18 cellular contexts compared by ENCODE assay signal in the genomic region with DNA sequence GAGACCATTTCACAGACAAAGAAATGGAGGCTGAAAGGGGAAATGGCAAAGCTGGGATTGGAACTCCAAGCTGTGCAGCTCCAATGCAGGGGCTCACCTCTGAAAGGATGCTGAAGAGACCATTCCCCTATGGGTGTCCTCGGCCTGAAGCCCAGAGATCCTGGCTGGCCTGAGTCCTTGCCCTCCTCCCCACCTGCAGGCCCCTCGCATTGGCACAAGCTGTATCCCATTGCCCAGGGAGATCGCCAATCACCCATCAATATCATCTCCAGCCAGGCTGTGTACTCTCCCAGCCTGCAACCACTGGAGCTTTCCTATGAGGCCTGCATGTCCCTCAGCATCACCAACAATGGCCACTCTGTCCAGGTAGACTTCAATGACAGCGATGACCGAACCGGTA. TPM values are rescaled to one million over a fixed set of nuclear protein-coding genes. Genes with fewer than 3 reads are reported as not detected.
DNase-seq lines count a peak whose midpoint lies in the region; ATAC-seq, FAIRE-seq and TF ChIP-seq lines count a peak whose summit lies in the region.
"Had no signal": no experiment of that assay in that cellular context is flagged by ENCODE, and none has a peak within 500 bp of the region (broad histone marks: within the 10 kb centered on the region; RNA-seq: fewer than 3 reads in every experiment).

No MANE protein-coding gene starts in this region.

- H3K4me1 ChIP-seq in BLaER1 (peaks cover 43% of the 10 kb centered on the region), H1 (replicated peaks in 1 of 4; ENCODE audit: control insufficient read depth in 3 of 4, insufficient read depth in 4 of 4, low read length in 3 of 4) (peaks cover 0 to 2% (median 0%) of the 10 kb centered on the region in 4 experiments; a peak in 3 of 7 replicates)

- no peak overlapping the region for H2AFZ ChIP-seq in H1 (ENCODE audit: low read length)
- H2AFZ ChIP-seq: GM23338 had no signal

- H3K36me3 ChIP-seq in BLaER1, result no peaks in the 10 kb centered on the region
- H3K36me3 ChIP-seq in H1 (ENCODE audit: control insufficient read depth in 2 of 4, insufficient read depth in 4 of 4, low read length in 3 of 4), result no peaks in the 10 kb centered on the region

- H2AK5ac ChIP-seq in H1 (ENCODE audit: low read depth, low read length), result 0 out of 2 replicates have a peak overlapping the region, but pooled peaks have one; percentile 4

- H4K20me1 ChIP-seq in BLaER1 (no peaks in the 10 kb centered on the region), H1 (replicated peaks in 1 of 2; ENCODE audit: control insufficient read depth in 1 of 2, insufficient read depth in 2 of 2, low read length in 2 of 2) (peaks cover 0 to 3% of the 10 kb centered on the region in 2 experiments)

- no peak overlapping the region for H3K4me3 ChIP-seq in BLaER1
- no peak overlapping the region for H3K4me3 ChIP-seq in H1 (ENCODE audit: extremely low read depth in 1 of 4, insufficient read depth in 2 of 4, low read depth in 3 of 4, low read length in 4 of 4)
- H3K4me3 ChIP-seq: GM12878, GM23338 had no signal

- no peak overlapping the region for H2BK12ac ChIP-seq in H1 (ENCODE audit: low read depth, low read length)

- TF ChIP-seq CTCF in H1 (IDR thresholded peaks at IDR 0.05; ENCODE audit: control extremely low read depth in 1 of 3, insufficient read depth in 1 of 3, low read depth in 1 of 3, low read length in 3 of 3), result no peak

- H3K23me2 ChIP-seq in H1 (ENCODE audit: low read depth, low read length), result peaks cover 12% of the 10 kb centered on the region

- H3K9me3 ChIP-seq in BLaER1 (no peaks in the 10 kb centered on the region), H1 (ENCODE audit: insufficient read depth in 2 of 2, low read depth in 1 of 2, low read length in 1 of 2) (no peaks in the 10 kb centered on the region)

- peaks cover 44% of the 10 kb centered on the region for H3K27me3 ChIP-seq in BLaER1
- peaks cover 14 to 45% (median 36%) of the 10 kb centered on the region in 4 experiments for H3K27me3 ChIP-seq in H1 (replicated peaks in 1 of 4; ENCODE audit: control insufficient read depth in 3 of 4, extremely low read depth in 1 of 4, insufficient read depth in 3 of 4, low read length in 3 of 4)

- no peak for TF ChIP-seq RAD21 in H1 (IDR thresholded peaks at IDR 0.05 in 1 of 2, conservative IDR thresholded peaks at IDR 0.05 in 1 of 2; ENCODE audit: low read depth in 2 of 2, low read length in 2 of 2)

- 94% methylated on average over 6 of the region's 6 CpGs; no CpG with 5 or more reads in 1 of the 2 experiments for WGBS in H1 (ENCODE audit: extremely low coverage in 1 of 2, insufficient coverage in 1 of 2, insufficient read length in 1 of 2, insufficient replicate concordance in 2 of 2, low coverage in 1 of 2, low lambda C conversion rate in 2 of 2, missing lambda C conversion rate in 1 of 2), 2 experiments

- peak overlapping the region; percentile 82 for H3K4me2 ChIP-seq in BLaER1
- no peak overlapping the region for H3K4me2 ChIP-seq in H1 (ENCODE audit: insufficient read depth in 1 of 2, low read depth in 2 of 2, low read length in 2 of 2)
- H3K4me2 ChIP-seq: GM23338 had no signal

- H3K14ac ChIP-seq in H1 (ENCODE audit: insufficient read length), result no peak overlapping the region

- no peak for ATAC-seq in activated CD4-positive, CD25-positive, alpha-beta regulatory T cell treated with anti-CD3 and anti-CD28 coated beads, Interleukin-2, amount 50 U/mL, for 24 hours
- ATAC-seq in HG02763 (IDR thresholded peaks at IDR 0.05; ENCODE audit: unreplicated experiment), result no peak
- ATAC-seq: GM23338 had no signal

- no peaks in the 10 kb centered on the region for H3K79me1 ChIP-seq in H1 (ENCODE audit: low read depth, low read length)

- no peak for TF ChIP-seq EP300 in H1 (IDR thresholded peaks at IDR 0.05; ENCODE audit: borderline replicate concordance in 1 of 2, low read depth in 2 of 2, low read length in 2 of 2)

- H2BK15ac ChIP-seq in H1 (ENCODE audit: low read length), result no peak overlapping the region

- no peak overlapping the region for H4K8ac ChIP-seq in H1 (ENCODE audit: extremely low read depth, insufficient read depth, low read length)

- TF ChIP-seq POLR2A in H1 (IDR thresholded peaks at IDR 0.05; ENCODE audit: control extremely low read depth in 1 of 2, low read depth in 2 of 2, low read length in 2 of 2), result no peak

- no peak overlapping the region for H3K18ac ChIP-seq in H1 (ENCODE audit: extremely low read depth, low read length)

- H3K56ac ChIP-seq in H1 (replicated peaks; ENCODE audit: insufficient read length, low read depth, low read length), result no peak overlapping the region

- no peak overlapping the region for H2BK5ac ChIP-seq in H1 (ENCODE audit: low read depth, low read length)

- H3K4ac ChIP-seq in H1 (replicated peaks; ENCODE audit: insufficient read length, low read depth, low read length), result no peak overlapping the region

- no peak for FAIRE-seq in H1 (lab: Jason Lieb, UNC)
- FAIRE-seq: GM12878, GM18507 had no signal

- no peak overlapping the region for H3K23ac ChIP-seq in H1 (ENCODE audit: insufficient read length)

- POLR2A ChIA-PET in H1 (lab: Charles Lee; ENCODE audit: partially characterized antibody), result interaction anchor here (1.1 to 1.4 kb wide), 3 partner anchors 9 to 31 kb away, joined by 3 read pairs; no protein-coding TSS in a partner anchor

- H3K27ac ChIP-seq in BLaER1 (no peak overlapping the region), H1 (ENCODE audit: low read depth, low read length) (no peak overlapping the region), temporal lobe (ENCODE audit: low read depth, low read length) (peak overlapping the region; percentile 7)
- H3K27ac ChIP-seq: 22Rv1 had no signal

- H3K79me2 ChIP-seq in H1 (ENCODE audit: control insufficient read depth in 1 of 2, insufficient read depth in 2 of 2, low read length in 2 of 2), result no peaks in the 10 kb centered on the region

- DNase-seq in activated CD4-positive, CD25-positive, alpha-beta regulatory T cell treated with anti-CD3 and anti-CD28 coated beads, Interleukin-2, amount 50 U/mL, for 72 hours, result peak; percentile 16
- DNase-seq in H1 (ENCODE audit: low read depth in 1 of 2, low spot score in 2 of 2) (no peak), GF-D8 (lab: John Stamatoyannopoulos, UW) (no peak)
- DNase-seq: CD4-positive, CD25-positive, alpha-beta regulatory T cell; H9 had no signal

- H2BK120ac ChIP-seq in H1 (replicated peaks; ENCODE audit: low read depth, low read length), result no peak overlapping the region

- no peak overlapping the region for H4K5ac ChIP-seq in H1 (ENCODE audit: insufficient read length, low read depth, low read length)

- CTCF ChIA-PET in H1 (lab: Charles Lee; ENCODE audit: partially characterized antibody), result interaction anchor here (0.6 to 13.4 kb wide), 7 partner anchors 13 to 84 kb away, joined by 3 to 162 read pairs (median 4); a partner anchor contains a TSS

- no peak overlapping the region for H2BK20ac ChIP-seq in H1 (ENCODE audit: low read length)

- H4K91ac ChIP-seq in H1 (replicated peaks; ENCODE audit: insufficient read length, low read length), result no peak overlapping the region

- no peak overlapping the region for H3K9ac ChIP-seq in BLaER1
- no peak overlapping the region for H3K9ac ChIP-seq in H1 (replicated peaks in 1 of 4; ENCODE audit: extremely low read depth in 1 of 4, low read depth in 3 of 4, low read length in 3 of 4)

TF ChIP-seq in H1, 55 proteins besides CTCF, POLR2A, EP300 and RAD21 (continues in another document):
- TF ChIP-seq RFX5 (IDR thresholded peaks at IDR 0.05; ENCODE audit: borderline replicate concordance, low read depth, low read length), result no peak
- TF ChIP-seq CHD2 (IDR thresholded peaks at IDR 0.05; ENCODE audit: low read length), result no peak

RNA-seq across cellular contexts. Expression of a gene that starts 2.6 kb away (rescaled TPM):
- total RNA-seq in H1 (2021; fragmentation: NEBNext Ultra II Directional; extraction: Animal tissue kit (Norgen Biotek cat#: 25700)), result 1.7 and 1.8 TPM in 2 replicates
- polyA plus RNA-seq in H1 (2011; rRNA removed), result 2.7 and 4.7 TPM in 2 replicates
- polyA plus RNA-seq in H1 (2011; cell fraction: cytosol; rRNA removed), result 3.2 TPM
- 3.4 TPM for polyA plus RNA-seq in H1 (2011; cell fraction: nucleus; rRNA removed)
- polyA plus RNA-seq in H1 (2012, experiment 1 of 2), result 0.81 to 2.5 TPM (median 2.0 TPM) in 4 replicates
- polyA plus RNA-seq in H1 (2012, experiment 2 of 2), result 2.0 TPM
- 1.6 TPM for polyA plus RNA-seq in H1 (2013, experiment 1 of 2)
- 1.4 TPM for polyA plus RNA-seq in H1 (2013, experiment 2 of 2)
- 2.0 and 2.6 TPM in 2 replicates for polyA minus RNA-seq in H1 (2011; rRNA and poly(A)+ RNA removed)
- polyA minus RNA-seq in H1 (2011; cell fraction: cytosol; rRNA and poly(A)+ RNA removed), result 1.5 TPM
- 1.00 TPM for polyA minus RNA-seq in H1 (2011; cell fraction: nucleus; rRNA and poly(A)+ RNA removed)
- not detected for total RNA-seq in temporal lobe
- total RNA-seq: A673; CD4-positive, CD25-positive, alpha-beta regulatory T cell; Daoy; GM12878; HT-29 had no signal
- polyA plus RNA-seq: BJ; CD4-positive, CD25-positive, alpha-beta regulatory T cell; IgD-negative memory B cell had no signal

RNA-seq across cellular contexts. Expression of a gene that starts 16.1 kb away (rescaled TPM):
- total RNA-seq in H1 (2021; fragmentation: NEBNext Ultra II Directional; extraction: Animal tissue kit (Norgen Biotek cat#: 25700)), result 145 and 155 TPM in 2 replicates
- polyA plus RNA-seq in H1 (2011; rRNA removed), result 30.3 and 66.6 TPM in 2 replicates
- 89.8 TPM for polyA plus RNA-seq in H1 (2011; cell fraction: cytosol; rRNA removed)
- 18.4 TPM for polyA plus RNA-seq in H1 (2011; cell fraction: nucleus; rRNA removed)
- polyA plus RNA-seq in H1 (2012, experiment 1 of 2), result 82.6 to 180 TPM (median 91.9 TPM) in 4 replicates
- 11.6 TPM for polyA plus RNA-seq in H1 (2012, experiment 2 of 2)
- polyA plus RNA-seq in H1 (2013, experiment 1 of 2), result 195 TPM
- polyA plus RNA-seq in H1 (2013, experiment 2 of 2), result 199 TPM
- polyA minus RNA-seq in H1 (2011; rRNA and poly(A)+ RNA removed), result 34.3 and 62.0 TPM in 2 replicates
- polyA minus RNA-seq in H1 (2011; cell fraction: cytosol; rRNA and poly(A)+ RNA removed), result 31.3 TPM
- polyA minus RNA-seq in H1 (2011; cell fraction: nucleus; rRNA and poly(A)+ RNA removed), result 54.2 TPM
- 80.4 TPM for total RNA-seq in temporal lobe

RNA-seq across cellular contexts. Expression of a gene that starts 33.5 kb away (rescaled TPM):
- 36.0 and 36.5 TPM in 2 replicates for total RNA-seq in H1 (2021; fragmentation: NEBNext Ultra II Directional; extraction: Animal tissue kit (Norgen Biotek cat#: 25700))
- 10.1 and 11.7 TPM in 2 replicates for polyA plus RNA-seq in H1 (2011; rRNA removed)
- 15.6 TPM for polyA plus RNA-seq in H1 (2011; cell fraction: cytosol; rRNA removed)
- polyA plus RNA-seq in H1 (2011; cell fraction: nucleus; rRNA removed), result 20.5 TPM
- 10.6 to 16.3 TPM (median 15.7 TPM) in 4 replicates for polyA plus RNA-seq in H1 (2012, experiment 1 of 2)
- polyA plus RNA-seq in H1 (2012, experiment 2 of 2), result 14.4 TPM
- 13.5 TPM for polyA plus RNA-seq in H1 (2013, experiment 1 of 2)
- polyA plus RNA-seq in H1 (2013, experiment 2 of 2), result 12.7 TPM
- polyA minus RNA-seq in H1 (2011; rRNA and poly(A)+ RNA removed), result 97.6 and 123 TPM in 2 replicates
- 19.5 TPM for polyA minus RNA-seq in H1 (2011; cell fraction: cytosol; rRNA and poly(A)+ RNA removed)
- polyA minus RNA-seq in H1 (2011; cell fraction: nucleus; rRNA and poly(A)+ RNA removed), result 28.7 TPM
- total RNA-seq in temporal lobe, result 12.3 TPM

RNA-seq across cellular contexts. Expression of a gene that starts 45.4 kb away (rescaled TPM):
- total RNA-seq in H1 (2021; fragmentation: NEBNext Ultra II Directional; extraction: Animal tissue kit (Norgen Biotek cat#: 25700)), result not detected in 2 replicates
- polyA plus RNA-seq in H1 (2011; rRNA removed), result not detected in 2 replicates
- polyA plus RNA-seq in H1 (2011; cell fraction: cytosol; rRNA removed), result 0.13 TPM
- not detected for polyA plus RNA-seq in H1 (2011; cell fraction: nucleus; rRNA removed)
- not detected in 4 replicates for polyA plus RNA-seq in H1 (2012, experiment 1 of 2)
- polyA plus RNA-seq in H1 (2012, experiment 2 of 2), result not detected
- polyA plus RNA-seq in H1 (2013, experiment 1 of 2), result not detected
- polyA plus RNA-seq in H1 (2013, experiment 2 of 2), result not detected
- not detected in 2 replicates for polyA minus RNA-seq in H1 (2011; rRNA and poly(A)+ RNA removed)
- not detected for polyA minus RNA-seq in H1 (2011; cell fraction: cytosol; rRNA and poly(A)+ RNA removed)
- not detected for polyA minus RNA-seq in H1 (2011; cell fraction: nucleus; rRNA and poly(A)+ RNA removed)
- total RNA-seq in temporal lobe, result 0.25 TPM
- total RNA-seq: A673, GM23338, H9, HT-29 had no signal
- polyA plus RNA-seq: BJ; CD4-positive, CD25-positive, alpha-beta regulatory T cell; GM23338; IgD-negative memory B cell had no signal
